Comparison of ENCODE assay signal across 8 cellular contexts in genomic region chr5:44875661-44876250, GRCh38.
DNase-seq lines count a peak whose midpoint lies in the region; ATAC-seq and TF ChIP-seq lines count a peak whose summit lies in the region.

No MANE protein-coding gene starts in this region.

- RAD21 ChIA-PET in HCT116 (lab: Charles Lee; ENCODE audit: low non-redundant PET in 1 of 2, low total read pairs in 2 of 2, uncharacterized antibody in 2 of 2, unreplicated experiment in 2 of 2), result no interaction called here

- TF ChIP-seq RAD21 in HCT116 (IDR thresholded peaks at IDR 0.05; ENCODE audit: low read depth), result peak; percentile 41

- no peak overlapping the region for H3K18ac ChIP-seq in neuronal stem cell (ENCODE audit: low read length)

- H3K79me1 ChIP-seq in neuronal stem cell (ENCODE audit: low read depth, low read length), result peaks cover 1% of the 10 kb centered on the region

- no TSS peak for BruUV-seq in HCT116 (replicated peaks; lab: Mats Ljungman, UMichigan)

- H4K8ac ChIP-seq in neuronal stem cell (ENCODE audit: low read depth, low read length), result no peak overlapping the region

- no peak overlapping the region for H4K91ac ChIP-seq in neuronal stem cell (ENCODE audit: low read depth, low read length, poor library complexity)

- no peak overlapping the region for H2BK15ac ChIP-seq in neuronal stem cell (ENCODE audit: low read length)

- H2AFZ ChIP-seq in HCT116 (ENCODE audit: low read depth, low read length, poor library complexity, severe bottlenecking), result no peak overlapping the region
- H2AFZ ChIP-seq in Loucy (ENCODE audit: low read length), result no peak overlapping the region
- peak overlapping the region; percentile 81 for H2AFZ ChIP-seq in neuronal stem cell (ENCODE audit: low read length)

- H3K27me3 ChIP-seq in HCT116 (ENCODE audit: insufficient read depth, low read length) (no peaks in the 10 kb centered on the region), Loucy (ENCODE audit: insufficient read depth, low read length, poor library complexity, severe bottlenecking) (no peaks in the 10 kb centered on the region), neuronal stem cell (ENCODE audit: control insufficient read depth in 3 of 3, insufficient read depth in 3 of 3, low read depth in 1 of 3, low read length in 3 of 3) (no peaks in the 10 kb centered on the region)

- TF ChIP-seq CTCF in HCT116 (IDR thresholded peaks at IDR 0.05 in 2 of 3, conservative IDR thresholded peaks at IDR 0.05 in 1 of 3; ENCODE audit: borderline replicate concordance in 1 of 3, insufficient read depth in 1 of 3, low read depth in 2 of 3, low read length in 2 of 3), result no peak
- TF ChIP-seq CTCF in Loucy (conservative IDR thresholded peaks at IDR 0.05; ENCODE audit: low read length), result no peak

- H2AK5ac ChIP-seq in neuronal stem cell (ENCODE audit: low read depth, low read length), result no peak overlapping the region

- H2BK5ac ChIP-seq in neuronal stem cell (ENCODE audit: low read length), result no peak overlapping the region

- CTCF ChIA-PET in HCT116 (lab: Charles Lee), result interaction anchor here (1.7 to 2.2 kb wide), 2 partner anchors 13 to 59 kb away, joined by 5 to 8 read pairs; no protein-coding TSS in a partner anchor

- no peaks in the 10 kb centered on the region for H3K27me3 Mint-ChIP-seq in activated naive CD4-positive, alpha-beta T cell treated with anti-CD3 and anti-CD28 coated beads, Interleukin-2, amount 50 U/mL, for 24 hours

- intact Hi-C loops in HCT116 (cut with micrococcal nuclease), result loop anchor here (5.0 kb wide), 2 partner anchors 512 to 1103 kb away; no protein-coding TSS in a partner anchor

- H3K79me2 ChIP-seq in HCT116 (ENCODE audit: insufficient read depth, low read length) (no peaks in the 10 kb centered on the region), Loucy (ENCODE audit: insufficient read depth, low read length) (no peaks in the 10 kb centered on the region)

- peaks cover 0 to 3% of the 10 kb centered on the region in 2 experiments; a peak in 2 of 4 replicates for H3K9me3 ChIP-seq in HCT116 (ENCODE audit: control insufficient read depth in 1 of 2, insufficient read depth in 1 of 2, low read depth in 1 of 2, low read length in 2 of 2)
- H3K9me3 ChIP-seq in Loucy (ENCODE audit: insufficient read depth, low read depth, low read length), result no peaks in the 10 kb centered on the region
- no peaks in the 10 kb centered on the region for H3K9me3 ChIP-seq in neuronal stem cell (replicated peaks in 1 of 2; ENCODE audit: control insufficient read depth in 2 of 2, insufficient read depth in 1 of 2, low read depth in 1 of 2, low read length in 2 of 2)

- peaks cover 10% of the 10 kb centered on the region for H3K9me3 Mint-ChIP-seq in activated naive CD4-positive, alpha-beta T cell treated with anti-CD3 and anti-CD28 coated beads, Interleukin-2, amount 50 U/mL, for 24 hours

- H3F3A ChIP-seq in Loucy (ENCODE audit: low read depth), result no peaks in the 10 kb centered on the region

- H2BK120ac ChIP-seq in neuronal stem cell (ENCODE audit: low read depth, low read length), result no peak overlapping the region

- TF ChIP-seq POLR2A in HCT116 (IDR thresholded peaks at IDR 0.05; ENCODE audit: borderline replicate concordance, extremely low read depth, insufficient read depth, insufficient read length), result no peak

- H3K4me1 ChIP-seq in HCT116 (ENCODE audit: control insufficient read depth in 1 of 2, insufficient read depth in 2 of 2, low read length in 2 of 2) (peaks cover 26 to 41% of the 10 kb centered on the region in 2 experiments), Loucy (ENCODE audit: insufficient read depth, low read length, poor library complexity, severe bottlenecking) (no peaks in the 10 kb centered on the region), neuronal stem cell (ENCODE audit: control insufficient read depth in 2 of 2, insufficient read depth in 1 of 2, low read depth in 1 of 2, low read length in 2 of 2) (peaks cover 0 to 7% of the 10 kb centered on the region in 2 donors)

- no peak overlapping the region for H3K14ac ChIP-seq in neuronal stem cell (ENCODE audit: low read length)

- POLR2A ChIA-PET in HCT116 (lab: Charles Lee), result interaction anchor here (1.2 to 1.4 kb wide), 2 partner anchors 9 to 63 kb away, joined by 3 read pairs; no protein-coding TSS in a partner anchor

- H4K20me1 ChIP-seq in HCT116 (ENCODE audit: insufficient read depth) (no peaks in the 10 kb centered on the region), Loucy (ENCODE audit: insufficient read depth, low read length, poor library complexity, severe bottlenecking) (no peaks in the 10 kb centered on the region)

- H3K9me2 ChIP-seq in HCT116 (ENCODE audit: insufficient read depth) (no peaks in the 10 kb centered on the region), Loucy (replicated peaks; ENCODE audit: low read depth, low read length) (no peaks in the 10 kb centered on the region)

- H2BK12ac ChIP-seq in neuronal stem cell (ENCODE audit: low read length), result no peak overlapping the region

- H3K27ac Mint-ChIP-seq in activated naive CD4-positive, alpha-beta T cell treated with anti-CD3 and anti-CD28 coated beads, Interleukin-2, amount 50 U/mL, for 24 hours, result peak overlapping the region; percentile 99

- H3K9ac ChIP-seq in HCT116 (ENCODE audit: low read length) (peak overlapping the region; percentile 54), Loucy (ENCODE audit: low read depth, low read length, poor library complexity, severe bottlenecking) (no peak overlapping the region), neuronal stem cell (ENCODE audit: low read depth, low read length, poor library complexity) (no peak overlapping the region)

- H3K4me2 ChIP-seq in HCT116 (ENCODE audit: low read length) (peak overlapping the region; percentile 61), Loucy (ENCODE audit: low read depth, low read length, poor library complexity, severe bottlenecking) (peak overlapping the region; percentile 34), neuronal stem cell (ENCODE audit: insufficient read depth, low read length, poor library complexity, severe bottlenecking) (no peak overlapping the region)

- peak; percentile 88 for ATAC-seq in HCT116

- no CpG with 5 or more reads among the region's 4 CpGs for WGBS in neuronal stem cell (ENCODE audit: extremely low coverage in 2 of 2, insufficient read length in 2 of 2, insufficient replicate concordance in 1 of 2), 2 donors

- DNase-seq in NCI-H446 treated with DMSO at 0.1 percent for 48 hours (lab: John Stamatoyannopoulos, UW) (peak; percentile 34), NCI-H446 (lab: John Stamatoyannopoulos, UW) (no peak), HCT116 (ENCODE audit: low read depth, low spot score) (peak; percentile 98), neuronal stem cell (ENCODE audit: low spot score) (no peak), C1 segment of cervical spinal cord (lab: John Stamatoyannopoulos, UW) (no peak), OCI-M2 (lab: John Stamatoyannopoulos, UW; ENCODE audit: unreplicated experiment) (no peak)

- H3K4me1 Mint-ChIP-seq in activated naive CD4-positive, alpha-beta T cell treated with anti-CD3 and anti-CD28 coated beads, Interleukin-2, amount 50 U/mL, for 24 hours, result peaks cover 40% of the 10 kb centered on the region

- H3K36me3 ChIP-seq in HCT116 (ENCODE audit: control insufficient read depth in 1 of 2, insufficient read depth in 2 of 2, low read length in 2 of 2), result peaks cover 0 to 13% of the 10 kb centered on the region in 2 experiments; a peak in 1 of 4 replicates
- H3K36me3 ChIP-seq in Loucy (ENCODE audit: insufficient read depth, low read length), result no peaks in the 10 kb centered on the region
- H3K36me3 ChIP-seq in neuronal stem cell (replicated peaks in 1 of 2; ENCODE audit: control insufficient read depth in 2 of 2, insufficient read depth in 2 of 2, low read length in 2 of 2), result no peaks in the 10 kb centered on the region

- peak overlapping the region; percentile 73 for H3K4me3 Mint-ChIP-seq in activated naive CD4-positive, alpha-beta T cell treated with anti-CD3 and anti-CD28 coated beads, Interleukin-2, amount 50 U/mL, for 24 hours

- peak overlapping the region in 1 of 2 experiments; percentile 31; a peak in 2 of 4 replicates for H3K4me3 ChIP-seq in HCT116 (replicated peaks in 1 of 2; ENCODE audit: low read depth in 1 of 2, low read length in 2 of 2)
- no peak overlapping the region for H3K4me3 ChIP-seq in Loucy (ENCODE audit: low read length, poor library complexity, severe bottlenecking)
- H3K4me3 ChIP-seq in neuronal stem cell (ENCODE audit: low read length in 2 of 2), result no peak overlapping the region

- no peak overlapping the region for H3K23ac ChIP-seq in neuronal stem cell (ENCODE audit: low read depth, low read length, poor library complexity)

- H3K27ac ChIP-seq in HCT116 (ENCODE audit: low read depth, low read length) (peak overlapping the region; percentile 97), neuronal stem cell (replicated peaks; ENCODE audit: low read length) (no peak overlapping the region)

- no peak overlapping the region for H3K4ac ChIP-seq in neuronal stem cell (ENCODE audit: low read length)

- peaks cover 2% of the 10 kb centered on the region for H3K36me3 Mint-ChIP-seq in activated naive CD4-positive, alpha-beta T cell treated with anti-CD3 and anti-CD28 coated beads, Interleukin-2, amount 50 U/mL, for 24 hours

TF ChIP-seq in HCT116, 20 proteins besides CTCF, POLR2A, EP300 and RAD21 (continues in another document):
- TF ChIP-seq, protein P1, sequence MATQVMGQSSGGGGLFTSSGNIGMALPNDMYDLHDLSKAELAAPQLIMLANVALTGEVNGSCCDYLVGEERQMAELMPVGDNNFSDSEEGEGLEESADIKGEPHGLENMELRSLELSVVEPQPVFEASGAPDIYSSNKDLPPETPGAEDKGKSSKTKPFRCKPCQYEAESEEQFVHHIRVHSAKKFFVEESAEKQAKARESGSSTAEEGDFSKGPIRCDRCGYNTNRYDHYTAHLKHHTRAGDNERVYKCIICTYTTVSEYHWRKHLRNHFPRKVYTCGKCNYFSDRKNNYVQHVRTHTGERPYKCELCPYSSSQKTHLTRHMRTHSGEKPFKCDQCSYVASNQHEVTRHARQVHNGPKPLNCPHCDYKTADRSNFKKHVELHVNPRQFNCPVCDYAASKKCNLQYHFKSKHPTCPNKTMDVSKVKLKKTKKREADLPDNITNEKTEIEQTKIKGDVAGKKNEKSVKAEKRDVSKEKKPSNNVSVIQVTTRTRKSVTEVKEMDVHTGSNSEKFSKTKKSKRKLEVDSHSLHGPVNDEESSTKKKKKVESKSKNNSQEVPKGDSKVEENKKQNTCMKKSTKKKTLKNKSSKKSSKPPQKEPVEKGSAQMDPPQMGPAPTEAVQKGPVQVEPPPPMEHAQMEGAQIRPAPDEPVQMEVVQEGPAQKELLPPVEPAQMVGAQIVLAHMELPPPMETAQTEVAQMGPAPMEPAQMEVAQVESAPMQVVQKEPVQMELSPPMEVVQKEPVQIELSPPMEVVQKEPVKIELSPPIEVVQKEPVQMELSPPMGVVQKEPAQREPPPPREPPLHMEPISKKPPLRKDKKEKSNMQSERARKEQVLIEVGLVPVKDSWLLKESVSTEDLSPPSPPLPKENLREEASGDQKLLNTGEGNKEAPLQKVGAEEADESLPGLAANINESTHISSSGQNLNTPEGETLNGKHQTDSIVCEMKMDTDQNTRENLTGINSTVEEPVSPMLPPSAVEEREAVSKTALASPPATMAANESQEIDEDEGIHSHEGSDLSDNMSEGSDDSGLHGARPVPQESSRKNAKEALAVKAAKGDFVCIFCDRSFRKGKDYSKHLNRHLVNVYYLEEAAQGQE (IDR thresholded peaks at IDR 0.05; ENCODE audit: low read depth), result no peak

Comparison
In these comparisons a context has a peak if more than half of its experiments do, and no peak if none do; other contexts are left out.
1. DNase-seq: peak in NCI-H446 treated with DMSO at 0.1 percent for 48 hours (single experiment) and HCT116 (single experiment); none in NCI-H446 (0 of 2), neuronal stem cell (single experiment), C1 segment of cervical spinal cord (0 of 14) and OCI-M2 (single experiment).